Comparison of ENCODE assay signal across 9 cellular contexts in the genomic region with DNA sequence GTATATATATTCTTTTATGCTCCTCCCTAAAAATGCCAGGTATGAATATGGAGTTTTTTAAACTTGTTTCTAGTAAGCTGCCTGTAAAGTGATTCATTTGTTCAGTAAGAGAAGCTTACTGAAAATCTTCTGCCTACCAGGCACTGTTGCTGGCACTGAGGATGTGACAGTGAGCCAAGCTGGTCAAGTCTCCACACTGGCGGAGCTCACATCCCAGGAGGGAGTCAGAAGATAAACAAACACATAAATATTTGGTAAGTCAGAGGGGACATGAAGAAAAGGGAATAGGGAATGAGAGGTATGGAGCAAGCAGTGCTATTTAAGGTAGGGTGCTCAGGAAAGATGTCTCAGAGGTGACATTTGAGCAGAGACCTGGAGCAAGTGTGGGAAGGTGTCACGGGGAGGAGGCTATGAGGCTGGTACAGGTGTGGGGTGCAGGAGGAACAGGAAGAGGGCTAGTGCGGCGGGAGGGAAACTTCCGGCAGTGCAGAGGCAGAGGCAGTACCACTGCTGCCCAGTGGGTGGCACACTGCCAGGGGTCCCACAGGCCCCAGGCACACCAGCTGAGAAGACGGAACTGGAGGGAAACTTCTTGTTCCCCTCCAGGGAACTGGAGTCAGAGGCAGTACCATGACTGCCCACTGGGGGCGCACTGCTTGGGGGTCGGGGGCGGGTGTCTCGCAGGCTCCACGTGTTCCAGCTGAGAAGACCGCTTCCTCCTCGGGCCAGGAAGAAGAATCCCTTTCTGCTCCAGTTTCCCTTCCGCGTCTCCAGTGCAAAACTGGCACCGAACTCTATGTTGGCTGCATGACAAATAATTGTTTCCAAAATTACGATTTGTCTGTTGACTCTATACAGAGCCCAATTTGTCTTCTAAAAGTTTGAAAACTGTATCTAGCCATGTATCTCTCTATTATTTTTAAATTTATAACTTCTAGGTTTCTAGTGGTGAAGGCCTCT.
DNase-seq lines count a peak whose midpoint lies in the region; ATAC-seq, FAIRE-seq and TF ChIP-seq lines count a peak whose summit lies in the region.
"Had no signal": no experiment of that assay in that cellular context is flagged by ENCODE, and none has a peak within 500 bp of the region (broad histone marks: within the 10 kb centered on the region; RNA-seq: fewer than 3 reads in every experiment).

No MANE protein-coding gene starts in this region.

- peaks cover 4% of the 10 kb centered on the region for H3K9me3 Mint-ChIP-seq in stimulated activated effector memory CD8-positive, alpha-beta T cell treated with anti-CD3 and anti-CD28 coated beads, Interleukin-12 subunit alpha, Interleukin-12 subunit beta, amount 100 ng/mL, for 72 hours

- H3K79me2 ChIP-seq in endothelial cell of umbilical vein (ENCODE audit: control insufficient read depth, insufficient read depth, low read length) = no peaks in the 10 kb centered on the region

- H3K27ac ChIP-seq in endothelial cell of umbilical vein (ENCODE audit: insufficient read depth, low read depth, low read length) = no peak overlapping the region

- H3K4me3 Mint-ChIP-seq in stimulated activated effector memory CD8-positive, alpha-beta T cell treated with anti-CD3 and anti-CD28 coated beads, Interleukin-12 subunit alpha, Interleukin-12 subunit beta, amount 100 ng/mL, for 72 hours = no peak overlapping the region
- H3K4me3 Mint-ChIP-seq: naive B cell had no signal

- peak; percentile 52 for ATAC-seq in GM19468 (IDR thresholded peaks at IDR 0.05; ENCODE audit: extremely low read depth, unreplicated experiment)
- ATAC-seq in stimulated activated effector memory CD8-positive, alpha-beta T cell treated with anti-CD3 and anti-CD28 coated beads, Interleukin-12 subunit alpha, Interleukin-12 subunit beta, amount 100 ng/mL, for 72 hours = peak; percentile 31
- no peak for ATAC-seq in GM18858 (IDR thresholded peaks at IDR 0.05; ENCODE audit: unreplicated experiment)

- no peak overlapping the region for H3K27ac Mint-ChIP-seq in stimulated activated effector memory CD8-positive, alpha-beta T cell treated with anti-CD3 and anti-CD28 coated beads, Interleukin-12 subunit alpha, Interleukin-12 subunit beta, amount 100 ng/mL, for 72 hours

- H3K4me1 Mint-ChIP-seq in stimulated activated effector memory CD8-positive, alpha-beta T cell treated with anti-CD3 and anti-CD28 coated beads, Interleukin-12 subunit alpha, Interleukin-12 subunit beta, amount 100 ng/mL, for 72 hours = peaks cover 7% of the 10 kb centered on the region
- H3K4me1 Mint-ChIP-seq: naive B cell had no signal

- CTCF ChIA-PET in endothelial cell of umbilical vein (lab: Charles Lee) = interaction anchor here (0.6 to 2.2 kb wide), 4 partner anchors 11 to 56 kb away, joined by 3 to 10 read pairs (median 3); no protein-coding TSS in a partner anchor

- DNase-seq in EH (ENCODE audit: low read depth) (peak; percentile 5), M059J (ENCODE audit: low read depth) (peak; percentile 7), endothelial cell of umbilical vein (ENCODE audit: low read depth, low spot score) (no peak), mesenteric fat pad (ENCODE audit: low spot score) (no peak), NCI-H524 treated with DMSO at 0.1 percent for 48 hours (lab: John Stamatoyannopoulos, UW) (no peak)
- peak in 1 of 2 donors; percentile 55 for DNase-seq in stimulated activated effector memory CD8-positive, alpha-beta T cell treated with anti-CD3 and anti-CD28 coated beads, Interleukin-12 subunit alpha, Interleukin-12 subunit beta, amount 100 ng/mL, for 72 hours (ENCODE audit: low spot score in 2 of 2)
- DNase-seq: naive B cell had no signal

- H4K20me1 ChIP-seq in endothelial cell of umbilical vein (replicated peaks; ENCODE audit: control insufficient read depth, extremely low read depth, insufficient read depth, low read length) = no peaks in the 10 kb centered on the region

- no peaks in the 10 kb centered on the region for H3K36me3 Mint-ChIP-seq in stimulated activated effector memory CD8-positive, alpha-beta T cell treated with anti-CD3 and anti-CD28 coated beads, Interleukin-12 subunit alpha, Interleukin-12 subunit beta, amount 100 ng/mL, for 72 hours
- H3K36me3 Mint-ChIP-seq: naive B cell had no signal

- no peak overlapping the region for H3K9ac ChIP-seq in endothelial cell of umbilical vein (replicated peaks; ENCODE audit: extremely low read depth, insufficient read depth, low read length)

- TF ChIP-seq POLR2A in endothelial cell of umbilical vein (IDR thresholded peaks at IDR 0.05; ENCODE audit: low read depth, low read length) = no peak

- H3K4me2 ChIP-seq in endothelial cell of umbilical vein (ENCODE audit: insufficient read depth, low read length) = no peak overlapping the region

- no peak for FAIRE-seq in endothelial cell of umbilical vein (lab: Jason Lieb, UNC)

- peak; percentile 66 to 71 for TF ChIP-seq CTCF in endothelial cell of umbilical vein (IDR thresholded peaks at IDR 0.05; ENCODE audit: extremely low read depth in 1 of 2, insufficient read depth in 1 of 2, low read depth in 1 of 2, low read length in 2 of 2)

- BruUV-seq in endothelial cell of umbilical vein (replicated peaks; lab: Mats Ljungman, UMichigan) = no TSS peak

- intact Hi-C loops in endothelial cell of umbilical vein (cut with micrococcal nuclease) = loop anchor here (1.0 kb wide), 2 partner anchors 28 to 107 kb away; no protein-coding TSS in a partner anchor

- H3K9me1 ChIP-seq in endothelial cell of umbilical vein (replicated peaks; ENCODE audit: control insufficient read depth, extremely low read depth, insufficient read depth, low read length) = no peaks in the 10 kb centered on the region

- no peaks in the 10 kb centered on the region for H3K36me3 ChIP-seq in endothelial cell of umbilical vein (ENCODE audit: control insufficient read depth in 2 of 2, extremely low read depth in 1 of 2, insufficient read depth in 2 of 2, low read length in 2 of 2)

- H3K4me3 ChIP-seq in endothelial cell of umbilical vein (replicated peaks in 1 of 3; ENCODE audit: insufficient read depth in 1 of 3, low read depth in 1 of 3, low read length in 3 of 3) = no peak overlapping the region

- no peak overlapping the region for H2AFZ ChIP-seq in endothelial cell of umbilical vein (ENCODE audit: low read depth, low read length)

- dilution Hi-C loops in endothelial cell of umbilical vein (cut with MboI; ENCODE audit: extremely low pct_ligation_motif_present, low sequenced_read_pairs) = no loop called here

- no peaks in the 10 kb centered on the region for H3K9me3 ChIP-seq in endothelial cell of umbilical vein (replicated peaks; ENCODE audit: control insufficient read depth, insufficient read depth, low read length)

- H3K4me1 ChIP-seq in endothelial cell of umbilical vein (ENCODE audit: control insufficient read depth, extremely low read depth, insufficient read depth, low read length) = no peaks in the 10 kb centered on the region

- POLR2A ChIA-PET in endothelial cell of umbilical vein (lab: Charles Lee) = no interaction called here

- peaks cover 0 to 2% of the 10 kb centered on the region in 2 experiments for H3K27me3 ChIP-seq in endothelial cell of umbilical vein (ENCODE audit: control insufficient read depth in 2 of 2, insufficient read depth in 2 of 2, low read length in 2 of 2)

TF ChIP-seq in endothelial cell of umbilical vein, 7 proteins besides CTCF, POLR2A, EP300 and RAD21:
- TF ChIP-seq MYC (IDR thresholded peaks at IDR 0.05; ENCODE audit: low read depth, low read length) = no peak
- TF ChIP-seq EZH2 (IDR thresholded peaks at IDR 0.05; ENCODE audit: borderline replicate concordance, low read depth, low read length, severe bottlenecking) = no peak
- no peak for TF ChIP-seq JUN (IDR thresholded peaks at IDR 0.05; ENCODE audit: borderline replicate concordance, insufficient read depth, insufficient read length, low read depth)
- TF ChIP-seq POLR2AphosphoS5 (IDR thresholded peaks at IDR 0.05; ENCODE audit: insufficient read depth, low read depth, low read length) = no peak
- TF ChIP-seq, protein P1, sequence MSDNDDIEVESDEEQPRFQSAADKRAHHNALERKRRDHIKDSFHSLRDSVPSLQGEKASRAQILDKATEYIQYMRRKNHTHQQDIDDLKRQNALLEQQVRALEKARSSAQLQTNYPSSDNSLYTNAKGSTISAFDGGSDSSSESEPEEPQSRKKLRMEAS (IDR thresholded peaks at IDR 0.05; ENCODE audit: insufficient read depth, insufficient read length) = no peak
- TF ChIP-seq FOS (IDR thresholded peaks at IDR 0.05; ENCODE audit: borderline replicate concordance, insufficient read depth, low read length) = no peak
- no peak for TF ChIP-seq GATA2 (IDR thresholded peaks at IDR 0.05; ENCODE audit: insufficient read depth, insufficient read length, low read depth, low read length)
TF ChIP-seq in endothelial cell of umbilical vein: peak in this region for 0.

Comparison
In these comparisons a context has a peak if more than half of its experiments do, and no peak if none do; other contexts are left out.
1. DNase-seq: peak in EH (single experiment) and M059J (single experiment); none in endothelial cell of umbilical vein (single experiment), mesenteric fat pad (single experiment) and NCI-H524 treated with DMSO at 0.1 percent for 48 hours (single experiment).